ENCODE assay signal across 8 cellular contexts in genomic region chr6:41216616-41217015, GRCh38. TPM values are rescaled to one million over a fixed set of nuclear protein-coding genes. Genes with fewer than 3 reads are reported as not detected.
"Had no signal": no experiment of that assay in that cellular context is flagged by ENCODE, and none has a peak within 500 bp of the region (broad histone marks: within the 10 kb centered on the region; RNA-seq: fewer than 3 reads in every experiment).

No MANE protein-coding gene starts in this region.

- ATAC-seq: GM23338, K562 had no signal

- H3K4me1 Mint-ChIP-seq: GM23338 had no signal

- H3K4me3 ChIP-seq: GM23338, K562 had no signal

- H3K4me3 Mint-ChIP-seq: GM23338, H9 had no signal

- DNase-seq: H9, HCEC 1CT, IMR-90, KG1 had no signal

- H3K27ac Mint-ChIP-seq: GM23338, H9 had no signal

RNA-seq across cellular contexts. Expression of gene TREML4, which starts 11.5 kb away (rescaled TPM):
- total RNA-seq: GM23338, H1, H9, HT-29, IMR-90, K562 had no signal
- polyA plus RNA-seq: GM23338, H1, IMR-90, K562 had no signal

RNA-seq across cellular contexts. Expression of gene TREML2, which starts 15.7 kb away (rescaled TPM):
- total RNA-seq: IMR-90 had no signal
- polyA plus RNA-seq: GM23338, IMR-90 had no signal

RNA-seq across cellular contexts. Expression of gene TREM2, which starts 53.7 kb away (rescaled TPM):
- total RNA-seq: GM23338, H1, HT-29, IMR-90, K562 had no signal
- polyA plus RNA-seq: GM23338, IMR-90, K562 had no signal
